In the genomic region with DNA sequence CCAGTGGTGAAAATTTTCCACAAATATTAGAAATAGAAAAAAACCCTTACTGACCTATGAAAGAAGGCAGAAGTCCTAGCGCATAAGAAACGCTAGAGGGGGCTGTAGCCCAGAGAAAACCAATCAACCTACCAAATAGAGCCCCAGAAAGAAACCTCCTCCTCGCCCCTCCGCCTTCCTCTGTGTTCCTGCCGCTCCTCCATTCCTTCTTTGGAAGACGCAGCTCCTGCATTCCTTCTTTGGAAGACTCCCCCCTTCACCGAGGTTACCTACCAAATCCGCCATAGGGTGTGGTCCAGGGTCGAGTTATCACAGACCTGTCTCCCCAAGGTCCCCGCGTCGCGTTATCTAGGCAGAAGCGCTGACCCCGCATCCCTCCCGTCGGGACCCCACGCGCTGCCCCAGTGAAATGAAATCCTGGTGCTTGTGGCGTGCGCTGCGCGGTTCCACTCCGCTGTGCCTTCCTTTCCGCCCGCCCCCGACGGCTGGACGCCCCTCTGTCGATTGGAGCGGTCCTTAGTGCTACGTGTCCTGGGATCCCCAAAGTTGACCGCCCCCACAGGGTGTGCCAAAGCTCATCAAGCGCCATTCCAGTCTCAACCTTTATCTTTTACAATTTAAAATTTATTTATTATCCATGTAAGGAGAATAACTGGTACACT, we compare ENCODE assay signal across 1 cellular context.
TF ChIP-seq lines count a peak whose summit lies in the region.

No MANE protein-coding gene starts in this region.

TF ChIP-seq in GM23338, 12 proteins besides CTCF, POLR2A, EP300 and RAD21:
- TF ChIP-seq CREB1 (CRISPR knock-in tag; IDR thresholded peaks at IDR 0.05; ENCODE audit: low read depth) (no peak), ZNF114 (CRISPR knock-in tag; IDR thresholded peaks at IDR 0.05) (no peak), POLR2AphosphoS5 (IDR thresholded peaks at IDR 0.05; ENCODE audit: low read depth) (peak; percentile 48), EZH2phosphoT487 (IDR thresholded peaks at IDR 0.05; ENCODE audit: unreplicated experiment) (no peak), NANOG (IDR thresholded peaks at IDR 0.05; ENCODE audit: borderline replicate concordance) (no peak), STAT1 (IDR thresholded peaks at IDR 0.05; ENCODE audit: unreplicated experiment) (no peak), EZH2 (IDR thresholded peaks at IDR 0.05; ENCODE audit: low read depth, unreplicated experiment) (peak; percentile 28), ZNF331 (CRISPR knock-in tag; IDR thresholded peaks at IDR 0.05; ENCODE audit: low read depth) (no peak), JUNB (IDR thresholded peaks at IDR 0.05; ENCODE audit: unreplicated experiment) (no peak)
- TF ChIP-seq, protein P1, sequence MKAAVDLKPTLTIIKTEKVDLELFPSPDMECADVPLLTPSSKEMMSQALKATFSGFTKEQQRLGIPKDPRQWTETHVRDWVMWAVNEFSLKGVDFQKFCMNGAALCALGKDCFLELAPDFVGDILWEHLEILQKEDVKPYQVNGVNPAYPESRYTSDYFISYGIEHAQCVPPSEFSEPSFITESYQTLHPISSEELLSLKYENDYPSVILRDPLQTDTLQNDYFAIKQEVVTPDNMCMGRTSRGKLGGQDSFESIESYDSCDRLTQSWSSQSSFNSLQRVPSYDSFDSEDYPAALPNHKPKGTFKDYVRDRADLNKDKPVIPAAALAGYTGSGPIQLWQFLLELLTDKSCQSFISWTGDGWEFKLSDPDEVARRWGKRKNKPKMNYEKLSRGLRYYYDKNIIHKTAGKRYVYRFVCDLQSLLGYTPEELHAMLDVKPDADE (IDR thresholded peaks at IDR 0.05), result no peak
- TF ChIP-seq, protein P2, sequence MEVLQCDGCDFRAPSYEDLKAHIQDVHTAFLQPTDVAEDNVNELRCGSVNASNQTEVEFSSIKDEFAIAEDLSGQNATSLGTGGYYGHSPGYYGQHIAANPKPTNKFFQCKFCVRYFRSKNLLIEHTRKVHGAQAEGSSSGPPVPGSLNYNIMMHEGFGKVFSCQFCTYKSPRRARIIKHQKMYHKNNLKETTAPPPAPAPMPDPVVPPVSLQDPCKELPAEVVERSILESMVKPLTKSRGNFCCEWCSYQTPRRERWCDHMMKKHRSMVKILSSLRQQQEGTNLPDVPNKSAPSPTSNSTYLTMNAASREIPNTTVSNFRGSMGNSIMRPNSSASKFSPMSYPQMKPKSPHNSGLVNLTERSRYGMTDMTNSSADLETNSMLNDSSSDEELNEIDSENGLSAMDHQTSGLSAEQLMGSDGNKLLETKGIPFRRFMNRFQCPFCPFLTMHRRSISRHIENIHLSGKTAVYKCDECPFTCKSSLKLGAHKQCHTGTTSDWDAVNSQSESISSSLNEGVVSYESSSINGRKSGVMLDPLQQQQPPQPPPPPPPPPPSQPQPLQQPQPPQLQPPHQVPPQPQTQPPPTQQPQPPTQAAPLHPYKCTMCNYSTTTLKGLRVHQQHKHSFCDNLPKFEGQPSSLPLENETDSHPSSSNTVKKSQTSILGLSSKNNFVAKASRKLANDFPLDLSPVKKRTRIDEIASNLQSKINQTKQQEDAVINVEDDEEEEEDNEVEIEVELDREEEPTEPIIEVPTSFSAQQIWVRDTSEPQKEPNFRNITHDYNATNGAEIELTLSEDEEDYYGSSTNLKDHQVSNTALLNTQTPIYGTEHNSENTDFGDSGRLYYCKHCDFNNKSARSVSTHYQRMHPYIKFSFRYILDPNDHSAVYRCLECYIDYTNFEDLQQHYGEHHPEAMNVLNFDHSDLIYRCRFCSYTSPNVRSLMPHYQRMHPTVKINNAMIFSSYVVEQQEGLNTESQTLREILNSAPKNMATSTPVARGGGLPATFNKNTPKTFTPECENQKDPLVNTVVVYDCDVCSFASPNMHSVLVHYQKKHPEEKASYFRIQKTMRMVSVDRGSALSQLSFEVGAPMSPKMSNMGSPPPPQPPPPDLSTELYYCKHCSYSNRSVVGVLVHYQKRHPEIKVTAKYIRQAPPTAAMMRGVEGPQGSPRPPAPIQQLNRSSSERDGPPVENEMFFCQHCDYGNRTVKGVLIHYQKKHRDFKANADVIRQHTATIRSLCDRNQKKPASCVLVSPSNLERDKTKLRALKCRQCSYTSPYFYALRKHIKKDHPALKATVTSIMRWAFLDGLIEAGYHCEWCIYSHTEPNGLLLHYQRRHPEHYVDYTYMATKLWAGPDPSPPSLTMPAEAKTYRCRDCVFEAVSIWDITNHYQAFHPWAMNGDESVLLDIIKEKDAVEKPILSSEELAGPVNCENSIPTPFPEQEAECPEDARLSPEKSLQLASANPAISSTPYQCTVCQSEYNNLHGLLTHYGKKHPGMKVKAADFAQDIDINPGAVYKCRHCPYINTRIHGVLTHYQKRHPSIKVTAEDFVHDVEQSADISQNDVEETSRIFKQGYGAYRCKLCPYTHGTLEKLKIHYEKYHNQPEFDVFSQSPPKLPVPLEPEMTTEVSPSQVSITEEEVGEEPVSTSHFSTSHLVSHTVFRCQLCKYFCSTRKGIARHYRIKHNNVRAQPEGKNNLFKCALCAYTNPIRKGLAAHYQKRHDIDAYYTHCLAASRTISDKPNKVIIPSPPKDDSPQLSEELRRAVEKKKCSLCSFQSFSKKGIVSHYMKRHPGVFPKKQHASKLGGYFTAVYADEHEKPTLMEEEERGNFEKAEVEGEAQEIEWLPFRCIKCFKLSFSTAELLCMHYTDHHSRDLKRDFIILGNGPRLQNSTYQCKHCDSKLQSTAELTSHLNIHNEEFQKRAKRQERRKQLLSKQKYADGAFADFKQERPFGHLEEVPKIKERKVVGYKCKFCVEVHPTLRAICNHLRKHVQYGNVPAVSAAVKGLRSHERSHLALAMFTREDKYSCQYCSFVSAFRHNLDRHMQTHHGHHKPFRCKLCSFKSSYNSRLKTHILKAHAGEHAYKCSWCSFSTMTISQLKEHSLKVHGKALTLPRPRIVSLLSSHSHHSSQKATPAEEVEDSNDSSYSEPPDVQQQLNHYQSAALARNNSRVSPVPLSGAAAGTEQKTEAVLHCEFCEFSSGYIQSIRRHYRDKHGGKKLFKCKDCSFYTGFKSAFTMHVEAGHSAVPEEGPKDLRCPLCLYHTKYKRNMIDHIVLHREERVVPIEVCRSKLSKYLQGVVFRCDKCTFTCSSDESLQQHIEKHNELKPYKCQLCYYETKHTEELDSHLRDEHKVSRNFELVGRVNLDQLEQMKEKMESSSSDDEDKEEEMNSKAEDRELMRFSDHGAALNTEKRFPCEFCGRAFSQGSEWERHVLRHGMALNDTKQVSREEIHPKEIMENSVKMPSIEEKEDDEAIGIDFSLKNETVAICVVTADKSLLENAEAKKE (CRISPR knock-in tag; IDR thresholded peaks at IDR 0.05), result no peak
- TF ChIP-seq, protein P3, sequence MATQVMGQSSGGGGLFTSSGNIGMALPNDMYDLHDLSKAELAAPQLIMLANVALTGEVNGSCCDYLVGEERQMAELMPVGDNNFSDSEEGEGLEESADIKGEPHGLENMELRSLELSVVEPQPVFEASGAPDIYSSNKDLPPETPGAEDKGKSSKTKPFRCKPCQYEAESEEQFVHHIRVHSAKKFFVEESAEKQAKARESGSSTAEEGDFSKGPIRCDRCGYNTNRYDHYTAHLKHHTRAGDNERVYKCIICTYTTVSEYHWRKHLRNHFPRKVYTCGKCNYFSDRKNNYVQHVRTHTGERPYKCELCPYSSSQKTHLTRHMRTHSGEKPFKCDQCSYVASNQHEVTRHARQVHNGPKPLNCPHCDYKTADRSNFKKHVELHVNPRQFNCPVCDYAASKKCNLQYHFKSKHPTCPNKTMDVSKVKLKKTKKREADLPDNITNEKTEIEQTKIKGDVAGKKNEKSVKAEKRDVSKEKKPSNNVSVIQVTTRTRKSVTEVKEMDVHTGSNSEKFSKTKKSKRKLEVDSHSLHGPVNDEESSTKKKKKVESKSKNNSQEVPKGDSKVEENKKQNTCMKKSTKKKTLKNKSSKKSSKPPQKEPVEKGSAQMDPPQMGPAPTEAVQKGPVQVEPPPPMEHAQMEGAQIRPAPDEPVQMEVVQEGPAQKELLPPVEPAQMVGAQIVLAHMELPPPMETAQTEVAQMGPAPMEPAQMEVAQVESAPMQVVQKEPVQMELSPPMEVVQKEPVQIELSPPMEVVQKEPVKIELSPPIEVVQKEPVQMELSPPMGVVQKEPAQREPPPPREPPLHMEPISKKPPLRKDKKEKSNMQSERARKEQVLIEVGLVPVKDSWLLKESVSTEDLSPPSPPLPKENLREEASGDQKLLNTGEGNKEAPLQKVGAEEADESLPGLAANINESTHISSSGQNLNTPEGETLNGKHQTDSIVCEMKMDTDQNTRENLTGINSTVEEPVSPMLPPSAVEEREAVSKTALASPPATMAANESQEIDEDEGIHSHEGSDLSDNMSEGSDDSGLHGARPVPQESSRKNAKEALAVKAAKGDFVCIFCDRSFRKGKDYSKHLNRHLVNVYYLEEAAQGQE (IDR thresholded peaks at IDR 0.05; ENCODE audit: unreplicated experiment), result peak; percentile 10
